ENCODE assay signal across 8 cellular contexts in the genomic region with DNA sequence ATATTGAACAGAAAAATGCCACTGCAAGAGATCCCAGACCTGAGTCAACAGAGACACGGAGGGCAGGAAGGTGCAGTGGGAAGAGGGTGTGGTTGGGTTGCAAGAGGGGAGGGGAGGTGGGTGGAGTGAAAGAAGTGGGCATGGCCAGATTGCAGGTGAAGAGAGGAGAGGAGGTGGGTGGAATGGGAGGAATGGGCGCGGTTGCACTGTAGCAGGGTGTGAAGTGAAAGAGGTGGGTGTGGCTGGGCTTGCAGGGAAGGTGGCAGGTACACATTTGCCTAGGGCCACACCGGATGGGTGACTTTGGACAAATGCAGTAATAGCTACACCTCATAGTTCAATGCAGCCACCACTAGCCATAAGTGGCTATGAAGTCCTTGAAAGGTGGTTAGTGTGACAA.
A peak's percentile ranks its signal among the peaks of the same experiment; 100 is the strongest.
DNase-seq lines count a peak whose midpoint lies in the region; ATAC-seq and TF ChIP-seq lines count a peak whose summit lies in the region.

No MANE protein-coding gene starts in this region.

- no peaks in the 10 kb centered on the region for H3K36me3 ChIP-seq in PC-9 (ENCODE audit: low read depth)
- peaks cover 0 to 12% of the 10 kb centered on the region in 2 experiments for H3K36me3 ChIP-seq in mesenchymal stem cell (ENCODE audit: control insufficient read depth in 1 of 2, insufficient read depth in 2 of 2, low read depth in 1 of 2, low read length in 2 of 2)

- H3K79me2 ChIP-seq in PC-9 (ENCODE audit: low read depth) = no peaks in the 10 kb centered on the region

- no peak overlapping the region for H3K9ac ChIP-seq in mesenchymal stem cell (ENCODE audit: low read length)

- BruUV-seq in PC-9 (replicated peaks; lab: Mats Ljungman, UMichigan) = no TSS peak

- H2AFZ ChIP-seq in PC-9 (no peak overlapping the region), mesenchymal stem cell (ENCODE audit: low read depth, low read length) (no peak overlapping the region)

- no peaks in the 10 kb centered on the region for H3K9me2 ChIP-seq in PC-9 (ENCODE audit: insufficient read depth)

- no peak overlapping the region for H3K4me3 ChIP-seq in PC-9
- no peak overlapping the region for H3K4me3 ChIP-seq in mesenchymal stem cell (ENCODE audit: insufficient read depth in 1 of 2, low read depth in 1 of 2, low read length in 2 of 2)

- TF ChIP-seq CTCF in PC-9 (conservative IDR thresholded peaks at IDR 0.05) = no peak
- no peak for TF ChIP-seq CTCF in GM10266 (IDR thresholded peaks at IDR 0.05; ENCODE audit: control insufficient read depth, insufficient read depth, low read depth, missing control alignments)

- POLR2A ChIA-PET in PC-9 (lab: Charles Lee; ENCODE audit: unreplicated experiment) = interaction anchor here (0.7 kb wide), 1 partner anchor 27 kb away, joined by 3 read pairs; no protein-coding TSS in a partner anchor

- 78% methylated on average over 3 of the region's 4 CpGs for WGBS in mesenchymal stem cell

- no peaks in the 10 kb centered on the region for H4K20me1 ChIP-seq in PC-9 (ENCODE audit: insufficient read depth)

- intact Hi-C loops in PC-9 (cut with micrococcal nuclease; ENCODE audit: unreplicated experiment) = loop anchor here (1.0 to 5.0 kb wide), 3 partner anchors 131 to 384 kb away; a partner anchor contains a TSS

- H3K14ac ChIP-seq in mesenchymal stem cell (ENCODE audit: low read length in 2 of 2) = no peak overlapping the region

- H3K4me1 ChIP-seq in PC-9 (replicated peaks; ENCODE audit: insufficient read depth) (peaks cover 31% of the 10 kb centered on the region), mesenchymal stem cell (ENCODE audit: control insufficient read depth, insufficient read depth, low read depth, low read length) (peaks cover 11% of the 10 kb centered on the region)

- DNase-seq in NCI-H1417 (lab: John Stamatoyannopoulos, UW) = peak; percentile 47 to 77 (median 64)
- DNase-seq in NCI-H1417 treated with DMSO at 0.1 percent for 48 hours (lab: John Stamatoyannopoulos, UW) = no peak
- DNase-seq in PC-9 = peak; percentile 72 to 99
- no peak for DNase-seq in mesenchymal stem cell
- no peak for DNase-seq in C1 segment of cervical spinal cord (lab: John Stamatoyannopoulos, UW)
- no peak for DNase-seq in cerebellum (ENCODE audit: low spot score)
- no peak for DNase-seq in GM10266 (ENCODE audit: extremely low spot score)

- no peak overlapping the region for H3K18ac ChIP-seq in mesenchymal stem cell (ENCODE audit: low read depth in 1 of 2, low read length in 2 of 2)

- H2BK120ac ChIP-seq in mesenchymal stem cell (ENCODE audit: low read depth, low read length) = no peak overlapping the region

- H3K27ac ChIP-seq in PC-9 = no peak overlapping the region
- no peak overlapping the region for H3K27ac ChIP-seq in mesenchymal stem cell (ENCODE audit: low read length, poor library complexity, severe bottlenecking)

- H3K9me3 ChIP-seq in PC-9 (ENCODE audit: insufficient read depth, low read depth) (no peaks in the 10 kb centered on the region), mesenchymal stem cell (ENCODE audit: control insufficient read depth, low read length) (no peaks in the 10 kb centered on the region)

- peak overlapping the region; percentile 78 for H4K91ac ChIP-seq in mesenchymal stem cell (ENCODE audit: low read length)

- H3F3A ChIP-seq in PC-9 (ENCODE audit: insufficient read depth, low read depth) = peaks cover 3% of the 10 kb centered on the region; the same call in 1 of the 2 replicates

- no peak overlapping the region for H3K23ac ChIP-seq in mesenchymal stem cell (ENCODE audit: low read length in 2 of 2)

- H3K4me2 ChIP-seq in PC-9 (no peak overlapping the region), mesenchymal stem cell (ENCODE audit: low read length, poor library complexity, severe bottlenecking) (no peak overlapping the region)

- peak; percentile 45 for ATAC-seq in HG02588 (IDR thresholded peaks at IDR 0.05; ENCODE audit: unreplicated experiment)

- H4K8ac ChIP-seq in mesenchymal stem cell (ENCODE audit: low read length) = no peak overlapping the region

- H3K27me3 ChIP-seq in PC-9 (ENCODE audit: insufficient read depth, low read depth) = no peaks in the 10 kb centered on the region
- H3K27me3 ChIP-seq in mesenchymal stem cell (ENCODE audit: control insufficient read depth in 1 of 2, insufficient read depth in 1 of 2, low read length in 2 of 2) = no peaks in the 10 kb centered on the region

- CTCF ChIA-PET in PC-9 (lab: Charles Lee) = interaction anchor here (0.6 kb wide), 1 partner anchor 694 kb away, joined by 5 read pairs; no protein-coding TSS in a partner anchor

- H2AK5ac ChIP-seq in mesenchymal stem cell (ENCODE audit: low read length, severe bottlenecking) = peak overlapping the region; percentile 29

- H3K4ac ChIP-seq in mesenchymal stem cell (ENCODE audit: low read depth in 1 of 2, low read length in 2 of 2) = no peak overlapping the region

- H2BK15ac ChIP-seq in mesenchymal stem cell (ENCODE audit: low read depth, poor library complexity, severe bottlenecking) = no peak overlapping the region

- H2BK5ac ChIP-seq in mesenchymal stem cell (ENCODE audit: low read depth, low read length, poor library complexity, severe bottlenecking) = no peak overlapping the region

- H2BK12ac ChIP-seq in mesenchymal stem cell (ENCODE audit: low read length in 2 of 2) = peak overlapping the region; percentile 59 to 61

- H3K79me1 ChIP-seq in mesenchymal stem cell (replicated peaks; ENCODE audit: low read length, poor library complexity, severe bottlenecking) = peaks cover 5% of the 10 kb centered on the region

Comparison
In these comparisons a context has a peak if more than half of its experiments do, and no peak if none do; other contexts are left out.
1. DNase-seq: peak in NCI-H1417 (3 of 3) and PC-9 (2 of 2); none in NCI-H1417 treated with DMSO at 0.1 percent for 48 hours (single experiment), mesenchymal stem cell (single experiment), C1 segment of cervical spinal cord (0 of 14), cerebellum (single experiment) and GM10266 (single experiment).